Comparison of ENCODE assay signal across 8 cellular contexts in genomic region chr4:83252782-83253405, GRCh38. TPM values are rescaled to one million over a fixed set of nuclear protein-coding genes. Genes with fewer than 3 reads are reported as not detected.
DNase-seq lines count a peak whose midpoint lies in the region; ATAC-seq and TF ChIP-seq lines count a peak whose summit lies in the region.

No MANE protein-coding gene starts in this region.

- no TSS peak for BruUV-seq in Panc1 (replicated peaks; lab: Mats Ljungman, UMichigan)

- POLR2A ChIA-PET in Panc1 (lab: Charles Lee), result no interaction called here

- peaks cover 19% of the 10 kb centered on the region for H3K4me1 Mint-ChIP-seq in activated T-cell treated with anti-CD3 and anti-CD28 coated beads, Interleukin-2, amount 50 U/mL, for 24 hours (ENCODE audit: low read depth)

- peaks cover 23% of the 10 kb centered on the region for H3K4me1 ChIP-seq in KMS-11 (ENCODE audit: low read depth, poor library complexity, severe bottlenecking)
- H3K4me1 ChIP-seq in Panc1 (ENCODE audit: control insufficient read depth, insufficient read depth, low read length), result peaks cover 36% of the 10 kb centered on the region

- CTCF ChIA-PET in Panc1 (lab: Charles Lee), result no interaction called here

- H3K4me3 ChIP-seq in KMS-11 (IDR thresholded peaks at IDR 0.05; ENCODE audit: insufficient read depth, low read depth, low read length), result no peak overlapping the region
- no peak overlapping the region for H3K4me3 ChIP-seq in Panc1 (ENCODE audit: low read depth in 2 of 2, low read length in 2 of 2)

- ATAC-seq in GM19043 (IDR thresholded peaks at IDR 0.05; ENCODE audit: low read depth, unreplicated experiment) (peak; percentile 40), Panc1 (no peak), GM21526 (IDR thresholded peaks at IDR 0.05; ENCODE audit: low FRiP score, unreplicated experiment) (no peak)

- H3K9ac ChIP-seq in KMS-11, result no peak overlapping the region

- H3K27me3 ChIP-seq in KMS-11 (ENCODE audit: insufficient read depth, low read depth) (no peaks in the 10 kb centered on the region), Panc1 (ENCODE audit: control insufficient read depth, insufficient read depth, low read length) (no peaks in the 10 kb centered on the region)

- no peaks in the 10 kb centered on the region for H3K9me3 ChIP-seq in Panc1 (ENCODE audit: control insufficient read depth, insufficient read depth, low read depth, low read length)

- no peaks in the 10 kb centered on the region for H4K20me1 ChIP-seq in KMS-11 (ENCODE audit: insufficient read depth)

- H2AFZ ChIP-seq in KMS-11 (ENCODE audit: low read depth), result peak overlapping the region; percentile 16; the same call in 1 of the 2 replicates

- no peak overlapping the region for H3K4me2 ChIP-seq in KMS-11

- H3K27me3 Mint-ChIP-seq in activated T-cell treated with anti-CD3 and anti-CD28 coated beads, Interleukin-2, amount 50 U/mL, for 24 hours, result no peaks in the 10 kb centered on the region

- intact Hi-C loops in Panc1 (cut with micrococcal nuclease; ENCODE audit: unreplicated experiment), result no loop called here

- DNase-seq in AG20443 (ENCODE audit: low spot score) (peak; percentile 69), Panc1 (ENCODE audit: low read depth, low spot score) (peak; percentile 48), fibroblast of the conjunctiva (ENCODE audit: low read depth) (peak; percentile 64), pulmonary artery endothelial cell (ENCODE audit: low read depth, low spot score) (peak; percentile 57)
- peak; percentile 48 for DNase-seq in activated T-cell treated with anti-CD3 and anti-CD28 coated beads, Interleukin-2, amount 50 U/mL, for 24 hours

- in situ Hi-C loops in Panc1 (cut with HindIII; ENCODE audit: low pct_unique_long_range_greater_than_20kb, low sequenced_read_pairs), result no loop called here

- no peak overlapping the region for H3K27ac Mint-ChIP-seq in activated T-cell treated with anti-CD3 and anti-CD28 coated beads, Interleukin-2, amount 50 U/mL, for 24 hours

- H3K27ac ChIP-seq in KMS-11, result no peak overlapping the region
- H3K27ac ChIP-seq in Panc1 (ENCODE audit: low read length), result peak overlapping the region; percentile 86

- no peaks in the 10 kb centered on the region for H3K9me3 Mint-ChIP-seq in activated T-cell treated with anti-CD3 and anti-CD28 coated beads, Interleukin-2, amount 50 U/mL, for 24 hours

- peaks cover 3% of the 10 kb centered on the region for H3K36me3 Mint-ChIP-seq in activated T-cell treated with anti-CD3 and anti-CD28 coated beads, Interleukin-2, amount 50 U/mL, for 24 hours (ENCODE audit: low read depth)

- H3K79me2 ChIP-seq in KMS-11 (ENCODE audit: insufficient read depth, low read depth), result no peaks in the 10 kb centered on the region

- TF ChIP-seq CTCF in KMS-11 (conservative IDR thresholded peaks at IDR 0.05; ENCODE audit: low read depth, low read length) (peak; percentile 94), Panc1 (IDR thresholded peaks at IDR 0.05) (peak; percentile 83)

- H3K4me3 Mint-ChIP-seq in activated T-cell treated with anti-CD3 and anti-CD28 coated beads, Interleukin-2, amount 50 U/mL, for 24 hours, result no peak overlapping the region

- H3K36me3 ChIP-seq in KMS-11 (ENCODE audit: insufficient read depth) (no peaks in the 10 kb centered on the region), Panc1 (ENCODE audit: control insufficient read depth, insufficient read depth, low read length) (no peaks in the 10 kb centered on the region)

RNA-seq across cellular contexts. Expression of gene COQ2, which starts 31.7 kb away (rescaled TPM):
- total RNA-seq in Panc1 (2021; ENCODE audit: unreplicated experiment) (28.1 TPM), pulmonary artery endothelial cell (18.6 and 29.8 TPM in 2 replicates)
- polyA plus RNA-seq in Panc1 (2012; ENCODE audit: insufficient read length), result 16.7 TPM
